ENCODE assay signal across 8 cellular contexts in genomic region chr12:10190558-10191388, GRCh38. TPM values are rescaled to one million over a fixed set of nuclear protein-coding genes. Genes with fewer than 3 reads are reported as not detected.
A peak's percentile ranks its signal among the peaks of the same experiment; 100 is the strongest.
DNase-seq lines count a peak whose midpoint lies in the region; ATAC-seq and TF ChIP-seq lines count a peak whose summit lies in the region.

No MANE protein-coding gene starts in this region.

- H3K4me1 Mint-ChIP-seq in naive B cell (peaks cover 15 to 21% (median 15%) of the 10 kb centered on the region in 3 donors), type B pancreatic cell (ENCODE audit: unreplicated experiment) (peaks cover 4% of the 10 kb centered on the region)

- H3K9me3 Mint-ChIP-seq in naive B cell = no peaks in the 10 kb centered on the region
- H3K9me3 Mint-ChIP-seq in type B pancreatic cell = no peaks in the 10 kb centered on the region

- no peak overlapping the region for H3K4me3 Mint-ChIP-seq in naive B cell
- peak overlapping the region; percentile 37 for H3K4me3 Mint-ChIP-seq in type B pancreatic cell

- H3K4me3 ChIP-seq in epithelial cell of esophagus (ENCODE audit: low read length) = no peak overlapping the region

- peak; percentile 89 for TF ChIP-seq CTCF in epithelial cell of esophagus (IDR thresholded peaks at IDR 0.05; ENCODE audit: insufficient read depth, low read depth, low read length, missing control alignments)
- TF ChIP-seq CTCF in type B pancreatic cell (conservative IDR thresholded peaks at IDR 0.05) = peak; percentile 73

- H3K36me3 Mint-ChIP-seq in naive B cell (no peaks in the 10 kb centered on the region), type B pancreatic cell (no peaks in the 10 kb centered on the region)

- peaks cover 61 to 83% (median 76%) of the 10 kb centered on the region in 3 donors for H3K27me3 Mint-ChIP-seq in naive B cell
- H3K27me3 Mint-ChIP-seq in type B pancreatic cell = peaks cover 8% of the 10 kb centered on the region

- DNase-seq in Ammon's horn (ENCODE audit: low spot score) (peak; percentile 91), NCI-H748 treated with DMSO at 0.1 percent for 48 hours (lab: John Stamatoyannopoulos, UW) (peak; percentile 5), epithelial cell of esophagus (ENCODE audit: low read depth) (peak; percentile 76), naive B cell (peak; percentile 53), type B pancreatic cell (ENCODE audit: extremely low spot score, unreplicated experiment) (no peak)
- DNase-seq in activated CD8-positive, alpha-beta memory T cell treated with anti-CD3 and anti-CD28 coated beads for 4 hours (ENCODE audit: low read depth in 2 of 2) = peak; percentile 15 to 19

- peak; percentile 93 for ATAC-seq in GM18520 (IDR thresholded peaks at IDR 0.05; ENCODE audit: unreplicated experiment)
- peak; percentile 70 for ATAC-seq in HG03097 (IDR thresholded peaks at IDR 0.05; ENCODE audit: low FRiP score, unreplicated experiment)
- ATAC-seq in naive B cell (ENCODE audit: low read depth in 2 of 2) = peak; percentile 82 to 86

- H3K27ac Mint-ChIP-seq in naive B cell (no peak overlapping the region), type B pancreatic cell (peak overlapping the region; percentile 92)

RNA-seq across cellular contexts. Expression of gene TMEM52B, which starts 11.9 kb away (rescaled TPM):
- not detected for polyA plus RNA-seq in naive B cell (ENCODE audit: low read depth in 6 of 6)
- total RNA-seq in type B pancreatic cell (ENCODE audit: low replicate concordance) = 0.68 and 3.4 TPM in 2 replicates

RNA-seq across cellular contexts. Expression of gene OLR1, which starts 18.8 kb away (rescaled TPM):
- polyA plus RNA-seq in naive B cell (ENCODE audit: low read depth in 6 of 6) = not detected
- 0.19 and 2.8 TPM in 2 replicates for total RNA-seq in type B pancreatic cell (ENCODE audit: low replicate concordance)

RNA-seq across cellular contexts. Expression of gene GABARAPL1, which starts 21.9 kb away (rescaled TPM):
- polyA plus RNA-seq in naive B cell (ENCODE audit: low read depth in 6 of 6) = 1 to 10 TPM in 5 of 6 donors, not detected in 1; 1.3 to 2.8 (median 2.1) TPM
- 43.5 and 252 TPM in 2 replicates for total RNA-seq in type B pancreatic cell (ENCODE audit: low replicate concordance)
